ENCODE assay signal across 8 cellular contexts in genomic region chr3:148943531-148944200, GRCh38. TPM values are rescaled to one million over a fixed set of nuclear protein-coding genes. Genes with fewer than 3 reads are reported as not detected.
DNase-seq lines count a peak whose midpoint lies in the region; ATAC-seq, FAIRE-seq and TF ChIP-seq lines count a peak whose summit lies in the region.

No MANE protein-coding gene starts in this region.

- no peak overlapping the region for H2AFZ ChIP-seq in Loucy (ENCODE audit: low read length)

- DNase-seq in AML-193 (lab: John Stamatoyannopoulos, UW) (peak; percentile 92 to 95), GM12891 (ENCODE audit: insufficient read length, low spot score) (peak; percentile 47), Panc1 (ENCODE audit: low read depth, low spot score) (peak; percentile 80), cerebellar nuclear complex (lab: John Stamatoyannopoulos, UW) (peak; percentile 78 to 88), upper lobe of right lung (no peak)

- POLR2A ChIA-PET in Panc1 (lab: Charles Lee) = no interaction called here

- no TSS peak for BruUV-seq in Panc1 (replicated peaks; lab: Mats Ljungman, UMichigan)

- H3K79me2 ChIP-seq in Loucy (ENCODE audit: insufficient read depth, low read length) = no peaks in the 10 kb centered on the region

- FAIRE-seq in GM12891 (lab: Jason Lieb, UNC) = peak; percentile 91

- ATAC-seq in HG02571 (IDR thresholded peaks at IDR 0.05; ENCODE audit: unreplicated experiment) = peak; percentile 96
- ATAC-seq in Panc1 = peak; percentile 86
- ATAC-seq in upper lobe of right lung = peak; percentile 94

- H3K4me2 ChIP-seq in Loucy (ENCODE audit: low read depth, low read length, poor library complexity, severe bottlenecking) = no peak overlapping the region

- TF ChIP-seq RAD21 in liver (IDR thresholded peaks at IDR 0.05) = peak; percentile 93 to 94

- CTCF ChIA-PET in Panc1 (lab: Charles Lee) = interaction anchor here (0.7 to 1.3 kb wide), 4 partner anchors 63 to 218 kb away, joined by 3 to 7 read pairs (median 5); no protein-coding TSS in a partner anchor

- no peaks in the 10 kb centered on the region for H3K9me3 ChIP-seq in Loucy (ENCODE audit: insufficient read depth, low read depth, low read length)
- H3K9me3 ChIP-seq in Panc1 (ENCODE audit: control insufficient read depth, insufficient read depth, low read depth, low read length) = no peaks in the 10 kb centered on the region
- H3K9me3 ChIP-seq in liver (ENCODE audit: control insufficient read depth in 4 of 4, low read length in 3 of 4) = no peaks in the 10 kb centered on the region
- no peaks in the 10 kb centered on the region for H3K9me3 ChIP-seq in upper lobe of right lung

- H3K27ac ChIP-seq in Panc1 (ENCODE audit: low read length) = no peak overlapping the region
- H3K27ac ChIP-seq in liver (ENCODE audit: low read depth in 1 of 2, low read length in 2 of 2) = no peak overlapping the region
- no peak overlapping the region for H3K27ac ChIP-seq in upper lobe of right lung

- H3K4me3 ChIP-seq in Loucy (ENCODE audit: low read length, poor library complexity, severe bottlenecking) (no peak overlapping the region), Panc1 (ENCODE audit: low read depth in 2 of 2, low read length in 2 of 2) (no peak overlapping the region), liver (ENCODE audit: low read depth in 1 of 3, low read length in 3 of 3) (no peak overlapping the region), upper lobe of right lung (no peak overlapping the region)

- no peaks in the 10 kb centered on the region for H3K9me2 ChIP-seq in Loucy (replicated peaks; ENCODE audit: low read depth, low read length)

- H3K9ac ChIP-seq in Loucy (ENCODE audit: low read depth, low read length, poor library complexity, severe bottlenecking) (no peak overlapping the region), liver (ENCODE audit: low read depth in 1 of 2, low read length in 2 of 2) (no peak overlapping the region)

- H3K27me3 ChIP-seq in Loucy (ENCODE audit: insufficient read depth, low read length, poor library complexity, severe bottlenecking) (no peaks in the 10 kb centered on the region), Panc1 (ENCODE audit: control insufficient read depth, insufficient read depth, low read length) (peaks cover 12% of the 10 kb centered on the region), liver (ENCODE audit: control insufficient read depth in 4 of 4, insufficient read depth in 4 of 4, low read length in 3 of 4) (no peaks in the 10 kb centered on the region), upper lobe of right lung (no peaks in the 10 kb centered on the region)

- intact Hi-C loops in Panc1 (cut with micrococcal nuclease; ENCODE audit: unreplicated experiment) = loop anchor here (1.0 to 5.0 kb wide), 2 partner anchors 82 to 561 kb away; no protein-coding TSS in a partner anchor
- intact Hi-C loops in upper lobe of right lung (cut with DNase I) = no loop called here

- no peaks in the 10 kb centered on the region for H4K20me1 ChIP-seq in Loucy (ENCODE audit: insufficient read depth, low read length, poor library complexity, severe bottlenecking)

- H3K36me3 ChIP-seq in Loucy (ENCODE audit: insufficient read depth, low read length) = no peaks in the 10 kb centered on the region
- H3K36me3 ChIP-seq in Panc1 (ENCODE audit: control insufficient read depth, insufficient read depth, low read length) = no peaks in the 10 kb centered on the region
- H3K36me3 ChIP-seq in liver (ENCODE audit: control insufficient read depth in 4 of 4, insufficient read depth in 3 of 4, low read depth in 1 of 4, low read length in 3 of 4) = no peaks in the 10 kb centered on the region
- H3K36me3 ChIP-seq in upper lobe of right lung = no peaks in the 10 kb centered on the region

- TF ChIP-seq CTCF in Loucy (conservative IDR thresholded peaks at IDR 0.05; ENCODE audit: low read length) = peak; percentile 92
- TF ChIP-seq CTCF in Panc1 (IDR thresholded peaks at IDR 0.05) = peak; percentile 83
- peak; percentile 83 for TF ChIP-seq CTCF in liver (IDR thresholded peaks at IDR 0.05; ENCODE audit: low read depth, low read length, missing input control)
- peak; percentile 72 for TF ChIP-seq CTCF in upper lobe of right lung (IDR thresholded peaks at IDR 0.05)

- H3F3A ChIP-seq in Loucy (ENCODE audit: low read depth) = no peaks in the 10 kb centered on the region

- WGBS in liver = 43% methylated on average over 2 of the region's 2 CpGs

- H3K4me1 ChIP-seq in Loucy (ENCODE audit: insufficient read depth, low read length, poor library complexity, severe bottlenecking) (no peaks in the 10 kb centered on the region), Panc1 (ENCODE audit: control insufficient read depth, insufficient read depth, low read length) (no peaks in the 10 kb centered on the region), liver (ENCODE audit: control insufficient read depth in 4 of 4, insufficient read depth in 4 of 4, low read length in 3 of 4) (no peaks in the 10 kb centered on the region), upper lobe of right lung (no peaks in the 10 kb centered on the region)

- in situ Hi-C loops in Panc1 (cut with HindIII; ENCODE audit: low pct_unique_long_range_greater_than_20kb, low sequenced_read_pairs) = no loop called here

- TF ChIP-seq POLR2A in GM12891 (IDR thresholded peaks at IDR 0.05; ENCODE audit: low read depth, low read length) = no peak

TF ChIP-seq in GM12891, 5 proteins besides CTCF, POLR2A, EP300 and RAD21:
- TF ChIP-seq SPI1 (IDR thresholded peaks at IDR 0.05; ENCODE audit: low read depth, low read length) (no peak), POLR2AphosphoS5 (IDR thresholded peaks at IDR 0.05; ENCODE audit: low read depth, low read length) (no peak), POU2F2 (IDR thresholded peaks at IDR 0.05; ENCODE audit: low read depth, low read length) (no peak), TAF1 (IDR thresholded peaks at IDR 0.05; ENCODE audit: low read depth, low read length) (no peak), PAX5 (IDR thresholded peaks at IDR 0.05; ENCODE audit: insufficient read depth, low read length, severe bottlenecking) (no peak)
TF ChIP-seq in GM12891: peak in this region for 0.

TF ChIP-seq in liver, 16 proteins besides CTCF, POLR2A, EP300 and RAD21 (continues in another document):
- peak; percentile 42 for TF ChIP-seq FOXA2 (IDR thresholded peaks at IDR 0.05)
- TF ChIP-seq REST (IDR thresholded peaks at IDR 0.05) = no peak
- peak; percentile 96 to 98 for TF ChIP-seq JUND (IDR thresholded peaks at IDR 0.05)
- TF ChIP-seq EGR1 (IDR thresholded peaks at IDR 0.05; ENCODE audit: low read depth in 2 of 2) = no peak
- peak; percentile 13 for TF ChIP-seq YY1 (IDR thresholded peaks at IDR 0.05)
- no peak for TF ChIP-seq FOXA1 (IDR thresholded peaks at IDR 0.05)
- TF ChIP-seq TAF1 (conservative IDR thresholded peaks at IDR 0.05) = no peak
- TF ChIP-seq SP1 (IDR thresholded peaks at IDR 0.05) = no peak
- TF ChIP-seq RXRA (IDR thresholded peaks at IDR 0.05) = peak in 1 of 2 donors; percentile 36
- no peak for TF ChIP-seq GABPA (IDR thresholded peaks at IDR 0.05 in 1 of 2, conservative IDR thresholded peaks at IDR 0.05 in 1 of 2)
- peak; percentile 10 for TF ChIP-seq HNF4G (IDR thresholded peaks at IDR 0.05)
- no peak for TF ChIP-seq NR2F2 (IDR thresholded peaks at IDR 0.05)
- TF ChIP-seq, protein P1, sequence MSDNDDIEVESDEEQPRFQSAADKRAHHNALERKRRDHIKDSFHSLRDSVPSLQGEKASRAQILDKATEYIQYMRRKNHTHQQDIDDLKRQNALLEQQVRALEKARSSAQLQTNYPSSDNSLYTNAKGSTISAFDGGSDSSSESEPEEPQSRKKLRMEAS (IDR thresholded peaks at IDR 0.05) = no peak
- TF ChIP-seq ZBTB33 (IDR thresholded peaks at IDR 0.05) = no peak
- peak; percentile 12 to 27 for TF ChIP-seq HNF4A (conservative IDR thresholded peaks at IDR 0.05)

RNA-seq across cellular contexts. Expression of gene GYG1, which starts 47.7 kb away (rescaled TPM):
- 10.2 TPM for polyA plus RNA-seq in GM12891 (2012; ENCODE audit: low read depth, missing spikeins)
- 75.2 TPM for total RNA-seq in Panc1 (2021; ENCODE audit: unreplicated experiment)
- 89.3 TPM for polyA plus RNA-seq in Panc1 (2012; ENCODE audit: insufficient read length)
- total RNA-seq in liver = 10 to 100 TPM in 1 of 2 donors, 1 to 10 TPM in 1; 9.2 to 16.6 TPM
- 10 to 100 TPM; 10.2 to 16.7 TPM for polyA plus RNA-seq in liver
- total RNA-seq in upper lobe of right lung = 45.6 TPM
